ENCODE assay signal across 22 cellular contexts in genomic region chr7:73995330-73995729, GRCh38. TPM values are rescaled to one million over a fixed set of nuclear protein-coding genes. Genes with fewer than 3 reads are reported as not detected.
A peak's percentile ranks its signal among the peaks of the same experiment; 100 is the strongest.
DNase-seq lines count a peak whose midpoint lies in the region; ATAC-seq, FAIRE-seq and TF ChIP-seq lines count a peak whose summit lies in the region.
"Had no signal": no experiment of that assay in that cellular context is flagged by ENCODE, and none has a peak within 500 bp of the region (broad histone marks: within the 10 kb centered on the region; RNA-seq: fewer than 3 reads in every experiment).

No MANE protein-coding gene starts in this region.

- H2AFZ ChIP-seq in GM23248, result no peak overlapping the region
- no peak overlapping the region for H2AFZ ChIP-seq in astrocyte (ENCODE audit: low read depth, low read length)

- no peaks in the 10 kb centered on the region for H4K20me1 ChIP-seq in GM23248 (ENCODE audit: insufficient read depth)
- H4K20me1 ChIP-seq in astrocyte (ENCODE audit: insufficient read depth, low read length), result no peaks in the 10 kb centered on the region
- H4K20me1 ChIP-seq: BLaER1 treated with 17β-estradiol and CSF1 and Interleukin-3, amounts not matched to agents 10 nM and 100 nM had no signal

- ATAC-seq in HG03439 (IDR thresholded peaks at IDR 0.05; ENCODE audit: unreplicated experiment), result no peak
- ATAC-seq: naive thymus-derived CD8-positive, alpha-beta T cell; Right ventricle myocardium inferior had no signal

- H3K9ac ChIP-seq in GM23248 (peak overlapping the region; percentile 10; the same call in 1 of the 2 replicates), astrocyte (ENCODE audit: low read length) (no peak overlapping the region)
- H3K9ac ChIP-seq: BLaER1 treated with 17β-estradiol and CSF1 and Interleukin-3, amounts not matched to agents 10 nM and 100 nM had no signal

- H3K4me1 Mint-ChIP-seq in astrocyte (ENCODE audit: low read depth, unreplicated experiment), result peaks cover 1% of the 10 kb centered on the region
- H3K4me1 Mint-ChIP-seq: activated naive CD8-positive, alpha-beta T cell treated with anti-CD3 and anti-CD28 coated beads, Interleukin-2, amount 10 ng/mL, durations not matched to agents 7 days and 5 days; endodermal cell; immature natural killer cell; naive thymus-derived CD8-positive, alpha-beta T cell had no signal

- DNase-seq in GM23248 (peak; percentile 81), astrocyte (ENCODE audit: low read depth) (peak; percentile 74), fibroblast of villous mesenchyme (ENCODE audit: low read depth) (peak; percentile 77), tibial artery (peak; percentile 45 to 83), T-helper 2 cell (no peak), HuH-7.5 (ENCODE audit: low spot score) (no peak), G401 (ENCODE audit: low spot score) (no peak)
- DNase-seq: activated naive CD8-positive, alpha-beta T cell treated with anti-CD3 and anti-CD28 coated beads, Interleukin-2, amount 10 ng/mL, durations not matched to agents 7 days and 5 days; cerebellar nuclear complex; endodermal cell; immature natural killer cell; naive thymus-derived CD8-positive, alpha-beta T cell; NCI-H345; small intestine; T-helper 1 cell; testis had no signal

- H3K27me3 ChIP-seq in GM23248 (replicated peaks; ENCODE audit: insufficient read depth), result no peaks in the 10 kb centered on the region
- H3K27me3 ChIP-seq in astrocyte (ENCODE audit: insufficient read depth, low read length), result no peaks in the 10 kb centered on the region
- no peaks in the 10 kb centered on the region for H3K27me3 ChIP-seq in tibial artery
- H3K27me3 ChIP-seq: BLaER1 treated with 17β-estradiol and CSF1 and Interleukin-3, amounts not matched to agents 10 nM and 100 nM; testis had no signal

- H3K4me1 ChIP-seq in GM23248 (ENCODE audit: insufficient read depth) (peaks cover 31% of the 10 kb centered on the region), astrocyte (ENCODE audit: insufficient read depth, low read length) (peaks cover 29% of the 10 kb centered on the region), tibial artery (peaks cover 8 to 81% (median 61%) of the 10 kb centered on the region in 4 donors)

- H3K4me3 ChIP-seq in GM23248, result no peak overlapping the region
- H3K4me3 ChIP-seq in astrocyte (ENCODE audit: insufficient read depth, low read depth, low read length), result no peak overlapping the region
- no peak overlapping the region for H3K4me3 ChIP-seq in fibroblast of villous mesenchyme (ENCODE audit: low read depth, low read length)
- H3K4me3 ChIP-seq in tibial artery, result no peak overlapping the region
- H3K4me3 ChIP-seq: BLaER1 treated with 17β-estradiol and CSF1 and Interleukin-3, amounts not matched to agents 10 nM and 100 nM; lung; testis had no signal

- in situ Hi-C loops in GM23248 (cut with MboI) (no loop called here), G401 (cut with HindIII; ENCODE audit: low sequenced_read_pairs) (no loop called here)

- intact Hi-C loops in tibial artery (cut with DNase I; ENCODE audit: low total_unique reads), result loop anchor here (10.0 kb wide), 1 partner anchor 101 kb away; no protein-coding TSS in a partner anchor

- H3K36me3 ChIP-seq in GM23248 (ENCODE audit: low read depth), result no peaks in the 10 kb centered on the region
- H3K36me3 ChIP-seq in astrocyte (ENCODE audit: insufficient read depth, low read length), result no peaks in the 10 kb centered on the region
- no peaks in the 10 kb centered on the region for H3K36me3 ChIP-seq in tibial artery
- H3K36me3 ChIP-seq: BLaER1 treated with 17β-estradiol and CSF1 and Interleukin-3, amounts not matched to agents 10 nM and 100 nM had no signal

- H3K79me2 ChIP-seq in GM23248 (ENCODE audit: insufficient read depth), result no peaks in the 10 kb centered on the region
- no peaks in the 10 kb centered on the region for H3K79me2 ChIP-seq in astrocyte (ENCODE audit: insufficient read depth, low read length)

- WGBS in GM23248 (ENCODE audit: low coverage in 1 of 2, low lambda C conversion rate in 2 of 2, missing lambda C conversion rate in 2 of 2), 2 experiments, result 24 to 36% methylated on average over 4 of the region's 4 CpGs

- peaks cover 2% of the 10 kb centered on the region for H3K36me3 Mint-ChIP-seq in astrocyte (ENCODE audit: low read depth, unreplicated experiment)
- H3K36me3 Mint-ChIP-seq: activated naive CD8-positive, alpha-beta T cell treated with anti-CD3 and anti-CD28 coated beads, Interleukin-2, amount 10 ng/mL, durations not matched to agents 7 days and 5 days had no signal

- TF ChIP-seq CTCF in astrocyte (IDR thresholded peaks at IDR 0.05; ENCODE audit: insufficient read depth, low read depth, low read length), result no peak
- no peak for TF ChIP-seq CTCF in fibroblast of villous mesenchyme (IDR thresholded peaks at IDR 0.05; ENCODE audit: insufficient read depth, low read depth, low read length)
- no peak for TF ChIP-seq CTCF in tibial artery (IDR thresholded peaks at IDR 0.05)

- H3F3A ChIP-seq in GM23248 (ENCODE audit: insufficient read depth), result peaks cover 20% of the 10 kb centered on the region

- H3K9me3 Mint-ChIP-seq in astrocyte (ENCODE audit: unreplicated experiment), result peaks cover 30% of the 10 kb centered on the region

- peak overlapping the region; percentile 52 for H3K27ac ChIP-seq in GM23248
- peak overlapping the region; percentile 45 for H3K27ac ChIP-seq in astrocyte (ENCODE audit: low read depth, low read length)
- H3K27ac ChIP-seq in tibial artery, result peak overlapping the region; percentile 75 to 86
- H3K27ac ChIP-seq: BLaER1 treated with 17β-estradiol and CSF1 and Interleukin-3, amounts not matched to agents 10 nM and 100 nM; testis had no signal

- H3K4me2 ChIP-seq in GM23248 (ENCODE audit: unreplicated experiment), result peak overlapping the region; percentile 19
- H3K4me2 ChIP-seq in astrocyte (ENCODE audit: low read length), result no peak overlapping the region
- H3K4me2 ChIP-seq: BLaER1 treated with 17β-estradiol and CSF1 and Interleukin-3, amounts not matched to agents 10 nM and 100 nM had no signal

- no peaks in the 10 kb centered on the region for H3K9me3 ChIP-seq in GM23248 (ENCODE audit: low read depth)
- peaks cover 5% of the 10 kb centered on the region for H3K9me3 ChIP-seq in astrocyte (ENCODE audit: insufficient read depth, low read depth, low read length)
- H3K9me3 ChIP-seq in tibial artery, result no peaks in the 10 kb centered on the region
- H3K9me3 ChIP-seq: testis had no signal

- H3K27ac Mint-ChIP-seq in astrocyte (ENCODE audit: unreplicated experiment), result no peak overlapping the region
- H3K27ac Mint-ChIP-seq: endodermal cell; naive thymus-derived CD8-positive, alpha-beta T cell had no signal

- H3K27me3 Mint-ChIP-seq in astrocyte (ENCODE audit: low read depth, unreplicated experiment), result peaks cover 10% of the 10 kb centered on the region

- H3K9me2 ChIP-seq in GM23248 (ENCODE audit: insufficient read depth), result no peaks in the 10 kb centered on the region

- H3K4me3 Mint-ChIP-seq in astrocyte (ENCODE audit: unreplicated experiment), result no peak overlapping the region
- H3K4me3 Mint-ChIP-seq: activated naive CD8-positive, alpha-beta T cell treated with anti-CD3 and anti-CD28 coated beads, Interleukin-2, amount 10 ng/mL, durations not matched to agents 7 days and 5 days; endodermal cell; immature natural killer cell; naive thymus-derived CD8-positive, alpha-beta T cell had no signal

- peak; percentile 67 for FAIRE-seq in astrocyte (lab: Jason Lieb, UNC)
- FAIRE-seq: small intestine had no signal

RNA-seq across cellular contexts. Expression of gene ELN, which starts 32.6 kb away (rescaled TPM):
- 698 and 974 TPM in 2 replicates for total RNA-seq in GM23248 (2014; rRNA removed; shearing (Covaris generic))
- 539 and 568 TPM in 2 replicates for polyA plus RNA-seq in GM23248 (2016; fragmentation: Nextera tagmentation; extraction: Ambion mirVana)
- total RNA-seq in astrocyte (0.75 and 0.89 TPM in 2 replicates), fibroblast of villous mesenchyme (under 0.01 and 0.64 TPM in 2 replicates)
- 0.20 TPM in 1 of 2 replicates, not detected in the other for total RNA-seq in G401 (2014; rRNA removed; shearing (Covaris generic))
- total RNA-seq: activated naive CD8-positive, alpha-beta T cell treated with anti-CD3 and anti-CD28 coated beads, Interleukin-2, amount 10 ng/mL, durations not matched to agents 7 days and 5 days; H4; HT1080; naive thymus-derived CD8-positive, alpha-beta T cell had no signal
- polyA plus RNA-seq: immature natural killer cell; naive thymus-derived CD8-positive, alpha-beta T cell had no signal

Comparison
In these comparisons a context has a peak if more than half of its experiments do, and no peak if none do; other contexts are left out.
1. DNase-seq: peak in GM23248 (single experiment), astrocyte (single experiment), fibroblast of villous mesenchyme (single experiment) and tibial artery (2 of 2); none in T-helper 2 cell (0 of 5), HuH-7.5 (single experiment) and G401 (single experiment).
2. RNA of gene ELN, which starts 32.6 kb away (total RNA-seq): 698 to 974 TPM in GM23248; 0.75 to 0.89 TPM in astrocyte, 0.20 TPM in G401 and under 0.01 to 0.64 TPM in fibroblast of villous mesenchyme; every median in the first group is over 100 times any median in the second.
3. Peak in every context shown above with its lines, with median percentiles within 50 percentile points of each other: H3K27ac ChIP-seq.